1 cellular context compared by ENCODE assay signal in genomic region chr9:35490155-35490909, GRCh38.
TF ChIP-seq lines count a peak whose summit lies in the region.

No MANE protein-coding gene starts in this region.

TF ChIP-seq in IMR-90, 13 proteins besides CTCF, POLR2A, EP300 and RAD21 (continued from another document):
- no peak for TF ChIP-seq ELK1 (IDR thresholded peaks at IDR 0.05; ENCODE audit: borderline replicate concordance, low read depth, low read length)
- no peak for TF ChIP-seq NFE2L2 (IDR thresholded peaks at IDR 0.05; ENCODE audit: low read depth, low read length)
- TF ChIP-seq SMC3 (IDR thresholded peaks at IDR 0.05; ENCODE audit: low read depth, low read length): no peak
- no peak for TF ChIP-seq RCOR1 (IDR thresholded peaks at IDR 0.05; ENCODE audit: insufficient replicate concordance, low read length)
